In genomic region chr15:88468721-88469120, GRCh38 we compare ENCODE assay signal across 8 cellular contexts. TPM values are rescaled to one million over a fixed set of nuclear protein-coding genes. Genes with fewer than 3 reads are reported as not detected.
A peak's percentile ranks its signal among the peaks of the same experiment; 100 is the strongest.
DNase-seq lines count a peak whose midpoint lies in the region; ATAC-seq and TF ChIP-seq lines count a peak whose summit lies in the region.
"Not testable (repeated sequence)": the region's sequence is repeated elsewhere in the genome, so short reads cannot be mapped to it uniquely, and the experiment has no call there.

No MANE protein-coding gene starts in this region.

- peak overlapping the region; percentile 91 for H3K4me3 Mint-ChIP-seq in activated CD8-positive, alpha-beta memory T cell treated with anti-CD3 and anti-CD28 coated beads, Interleukin-2, amount 10 ng/mL, durations not matched to agents 7 days and 5 days
- H3K4me3 Mint-ChIP-seq in central memory CD8-positive, alpha-beta T cell = peak overlapping the region; percentile 92
- H3K4me3 Mint-ChIP-seq in naive B cell = peak overlapping the region in 5 of 8 donors; percentile 90 to 98 (median 97)
- peak overlapping the region; percentile 94 for H3K4me3 Mint-ChIP-seq in stimulated activated memory B cell treated with anti-CD40 and anti-IgM and Interleukin-4, amounts not matched to agents 10 μg/mL and 1 μg/mL and 100 μg/mL, for 72 hours

- H3K27ac ChIP-seq in HCT116 (ENCODE audit: low read depth, low read length); PC-9: not testable (repeated sequence)

- not testable (repeated sequence) for H3K36me3 ChIP-seq in BE2C; PC-9 (ENCODE audit: low read depth)
- peaks cover 12 to 17% of the 10 kb centered on the region in 2 experiments; a peak in 3 of 4 replicates for H3K36me3 ChIP-seq in HCT116 (ENCODE audit: control insufficient read depth in 1 of 2, insufficient read depth in 2 of 2, low read length in 2 of 2)

- DNase-seq in BE2C; HCT116 (ENCODE audit: low read depth, low spot score); PC-9; central memory CD8-positive, alpha-beta T cell (ENCODE audit: low spot score in 2 of 2); foreskin fibroblast; naive B cell: not testable (repeated sequence)
- peak; percentile 21 for DNase-seq in activated CD8-positive, alpha-beta memory T cell treated with anti-CD3 and anti-CD28 coated beads, Interleukin-2, amount 10 ng/mL, durations not matched to agents 7 days and 5 days

- H3K9me3 ChIP-seq in BE2C; HCT116 (ENCODE audit: control insufficient read depth in 1 of 2, insufficient read depth in 1 of 2, low read depth in 1 of 2, low read length in 2 of 2); PC-9 (ENCODE audit: insufficient read depth, low read depth): not testable (repeated sequence)

- not testable (repeated sequence) for H3K9me2 ChIP-seq in HCT116 (ENCODE audit: insufficient read depth); PC-9 (ENCODE audit: insufficient read depth)

- peaks cover 15% of the 10 kb centered on the region for H3F3A ChIP-seq in PC-9 (ENCODE audit: insufficient read depth, low read depth)

- POLR2A ChIA-PET in HCT116 (lab: Charles Lee); PC-9 (lab: Charles Lee; ENCODE audit: unreplicated experiment): not testable (repeated sequence)

- not testable (repeated sequence) for ATAC-seq in HCT116; activated CD8-positive, alpha-beta memory T cell treated with anti-CD3 and anti-CD28 coated beads, Interleukin-2, amount 10 ng/mL, durations not matched to agents 7 days and 5 days; central memory CD8-positive, alpha-beta T cell (replicated peaks; ENCODE audit: extremely low read depth, poor library complexity, severe bottlenecking); naive B cell (ENCODE audit: low read depth in 2 of 2); stimulated activated memory B cell treated with anti-CD40 and anti-IgM and Interleukin-4, amounts not matched to agents 10 μg/mL and 1 μg/mL and 100 μg/mL, for 72 hours

- not testable (repeated sequence) for TF ChIP-seq POLR2A in HCT116 (IDR thresholded peaks at IDR 0.05; ENCODE audit: borderline replicate concordance, extremely low read depth, insufficient read depth, insufficient read length)

- peak overlapping the region; percentile 81; the same call in 1 of the 2 replicates for H3K4me3 ChIP-seq in BE2C (ENCODE audit: low read depth, low read length)
- H3K4me3 ChIP-seq in HCT116 (replicated peaks in 1 of 2; ENCODE audit: low read depth in 1 of 2, low read length in 2 of 2) = peak overlapping the region; percentile 91 to 92
- H3K4me3 ChIP-seq in PC-9 = peak overlapping the region; percentile 87; the same call in 1 of the 2 replicates
- peak overlapping the region; percentile 65 to 91 for H3K4me3 ChIP-seq in foreskin fibroblast (ENCODE audit: low read depth in 1 of 2, low read length in 2 of 2)

- not testable (repeated sequence) for TF ChIP-seq CTCF in BE2C (IDR thresholded peaks at IDR 0.05; ENCODE audit: low read depth, low read length); HCT116 (IDR thresholded peaks at IDR 0.05 in 2 of 3, conservative IDR thresholded peaks at IDR 0.05 in 1 of 3; ENCODE audit: borderline replicate concordance in 1 of 3, insufficient read depth in 1 of 3, low read depth in 2 of 3, low read length in 2 of 3); PC-9 (conservative IDR thresholded peaks at IDR 0.05); foreskin fibroblast (IDR thresholded peaks at IDR 0.05; ENCODE audit: low read depth, low read length)

- not testable (repeated sequence) for TF ChIP-seq RAD21 in HCT116 (IDR thresholded peaks at IDR 0.05; ENCODE audit: low read depth)

- peaks cover 15% of the 10 kb centered on the region for H3K36me3 Mint-ChIP-seq in activated CD8-positive, alpha-beta memory T cell treated with anti-CD3 and anti-CD28 coated beads, Interleukin-2, amount 10 ng/mL, durations not matched to agents 7 days and 5 days
- peaks cover 30% of the 10 kb centered on the region for H3K36me3 Mint-ChIP-seq in central memory CD8-positive, alpha-beta T cell (ENCODE audit: insufficient read depth)
- peaks cover 7 to 18% of the 10 kb centered on the region in 2 donors for H3K36me3 Mint-ChIP-seq in naive B cell
- H3K36me3 Mint-ChIP-seq in stimulated activated memory B cell treated with anti-CD40 and anti-IgM and Interleukin-4, amounts not matched to agents 10 μg/mL and 1 μg/mL and 100 μg/mL, for 72 hours = peaks cover 18% of the 10 kb centered on the region

- intact Hi-C loops in HCT116 (cut with micrococcal nuclease); PC-9 (cut with micrococcal nuclease; ENCODE audit: unreplicated experiment): not testable (repeated sequence)

- peaks cover 34% of the 10 kb centered on the region for H3K4me1 Mint-ChIP-seq in activated CD8-positive, alpha-beta memory T cell treated with anti-CD3 and anti-CD28 coated beads, Interleukin-2, amount 10 ng/mL, durations not matched to agents 7 days and 5 days
- H3K4me1 Mint-ChIP-seq in central memory CD8-positive, alpha-beta T cell = peaks cover 19% of the 10 kb centered on the region
- peaks cover 10 to 33% (median 21%) of the 10 kb centered on the region in 3 donors for H3K4me1 Mint-ChIP-seq in naive B cell
- peaks cover 36% of the 10 kb centered on the region for H3K4me1 Mint-ChIP-seq in stimulated activated memory B cell treated with anti-CD40 and anti-IgM and Interleukin-4, amounts not matched to agents 10 μg/mL and 1 μg/mL and 100 μg/mL, for 72 hours

- CTCF ChIA-PET in HCT116 (lab: Charles Lee); PC-9 (lab: Charles Lee): not testable (repeated sequence)
- CTCF ChIA-PET in activated CD8-positive, alpha-beta memory T cell treated with anti-CD3 and anti-CD28 coated beads, Interleukin-2, amount 10 ng/mL, durations not matched to agents 7 days and 5 days (lab: Charles Lee) = interaction anchor here (0.6 to 1.7 kb wide), 3 partner anchors 24 to 257 kb away, joined by 3 to 4 read pairs (median 4); no protein-coding TSS in a partner anchor

- H3K27me3 Mint-ChIP-seq in activated CD8-positive, alpha-beta memory T cell treated with anti-CD3 and anti-CD28 coated beads, Interleukin-2, amount 10 ng/mL, durations not matched to agents 7 days and 5 days; central memory CD8-positive, alpha-beta T cell; naive B cell; stimulated activated memory B cell treated with anti-CD40 and anti-IgM and Interleukin-4, amounts not matched to agents 10 μg/mL and 1 μg/mL and 100 μg/mL, for 72 hours: not testable (repeated sequence)

- H2AFZ ChIP-seq in HCT116 (ENCODE audit: low read depth, low read length, poor library complexity, severe bottlenecking); PC-9: not testable (repeated sequence)

- RAD21 ChIA-PET in HCT116 (lab: Charles Lee; ENCODE audit: low non-redundant PET in 1 of 2, low total read pairs in 2 of 2, uncharacterized antibody in 2 of 2, unreplicated experiment in 2 of 2) = interaction anchor here in 1 of 2 experiments (0.6 kb wide), 1 partner anchor 10 kb away, joined by 3 read pairs; no protein-coding TSS in a partner anchor

- not testable (repeated sequence) for H4K20me1 ChIP-seq in HCT116 (ENCODE audit: insufficient read depth); PC-9 (ENCODE audit: insufficient read depth)

- H3K27ac Mint-ChIP-seq in activated CD8-positive, alpha-beta memory T cell treated with anti-CD3 and anti-CD28 coated beads, Interleukin-2, amount 10 ng/mL, durations not matched to agents 7 days and 5 days = peak overlapping the region; percentile 95
- H3K27ac Mint-ChIP-seq in central memory CD8-positive, alpha-beta T cell (ENCODE audit: low read depth) = peak overlapping the region; percentile 93
- not testable (repeated sequence) for H3K27ac Mint-ChIP-seq in naive B cell
- peak overlapping the region; percentile 99 for H3K27ac Mint-ChIP-seq in stimulated activated memory B cell treated with anti-CD40 and anti-IgM and Interleukin-4, amounts not matched to agents 10 μg/mL and 1 μg/mL and 100 μg/mL, for 72 hours

- not testable (repeated sequence) for H3K4me1 ChIP-seq in BE2C
- H3K4me1 ChIP-seq in HCT116 (ENCODE audit: control insufficient read depth in 1 of 2, insufficient read depth in 2 of 2, low read length in 2 of 2) (peaks cover 13 to 17% of the 10 kb centered on the region in 2 experiments), PC-9 (replicated peaks; ENCODE audit: insufficient read depth) (peaks cover 24% of the 10 kb centered on the region)

- not testable (repeated sequence) for BruUV-seq in HCT116 (replicated peaks; lab: Mats Ljungman, UMichigan); PC-9 (replicated peaks; lab: Mats Ljungman, UMichigan)

- peak overlapping the region; percentile 94; the same call in 1 of the 2 replicates for H3K9ac ChIP-seq in HCT116 (ENCODE audit: low read length)

- not testable (repeated sequence) for H3K27me3 ChIP-seq in BE2C; HCT116 (ENCODE audit: insufficient read depth, low read length); PC-9 (ENCODE audit: insufficient read depth, low read depth)

- H3K79me2 ChIP-seq in HCT116 (ENCODE audit: insufficient read depth, low read length) (peaks cover 60% of the 10 kb centered on the region), PC-9 (ENCODE audit: low read depth) (peaks cover 44% of the 10 kb centered on the region)

- not testable (repeated sequence) for H3K9me3 Mint-ChIP-seq in activated CD8-positive, alpha-beta memory T cell treated with anti-CD3 and anti-CD28 coated beads, Interleukin-2, amount 10 ng/mL, durations not matched to agents 7 days and 5 days (ENCODE audit: low read depth); central memory CD8-positive, alpha-beta T cell; naive B cell; stimulated activated memory B cell treated with anti-CD40 and anti-IgM and Interleukin-4, amounts not matched to agents 10 μg/mL and 1 μg/mL and 100 μg/mL, for 72 hours

- H3K4me2 ChIP-seq in HCT116 (ENCODE audit: low read length) (peak overlapping the region; percentile 96), PC-9 (peak overlapping the region; percentile 87)

RNA-seq across cellular contexts. Expression of gene MRPS11, which starts 1.2 kb away (rescaled TPM):
- polyA plus RNA-seq in BE2C (2012; ENCODE audit: insufficient read depth, insufficient read length, low read depth) = 159 TPM
- total RNA-seq in HCT116 (2021; ENCODE audit: unreplicated experiment) = 47.4 TPM
- 42.6 and 43.2 TPM in 2 replicates for polyA plus RNA-seq in HCT116 (2012)
- total RNA-seq in PC-9 (2021) = 38.1 and 57.2 TPM in 2 replicates
- total RNA-seq in activated CD8-positive, alpha-beta memory T cell treated with anti-CD3 and anti-CD28 coated beads, Interleukin-2, amount 10 ng/mL, durations not matched to agents 7 days and 5 days = 10 to 100 TPM; 59.7 to 67.7 TPM
- polyA plus RNA-seq in naive B cell (ENCODE audit: low read depth in 6 of 6) = 10 to 100 TPM; 46.6 to 72.4 (median 60.3) TPM

RNA-seq across cellular contexts. Expression of gene MRPL46, which starts 1.5 kb away (rescaled TPM):
- polyA plus RNA-seq in BE2C (2012; ENCODE audit: insufficient read depth, insufficient read length, low read depth) = 104 TPM
- total RNA-seq in HCT116 (2021; ENCODE audit: unreplicated experiment) (30.5 TPM), PC-9 (2021) (25.7 and 32.7 TPM in 2 replicates)
- 19.2 and 28.9 TPM in 2 replicates for polyA plus RNA-seq in HCT116 (2012)
- total RNA-seq in activated CD8-positive, alpha-beta memory T cell treated with anti-CD3 and anti-CD28 coated beads, Interleukin-2, amount 10 ng/mL, durations not matched to agents 7 days and 5 days = 10 to 100 TPM; 28.3 to 35.3 TPM
- polyA plus RNA-seq in naive B cell (ENCODE audit: low read depth in 6 of 6) = 10 to 100 TPM; 32.0 to 68.3 (median 53.2) TPM
